ENCODE assay signal across 21 cellular contexts in genomic region chr6:89995296-89995695, GRCh38.
"Had no signal": no experiment of that assay in that cellular context is flagged by ENCODE, and none has a peak within 500 bp of the region (broad histone marks: within the 10 kb centered on the region; RNA-seq: fewer than 3 reads in every experiment).

No MANE protein-coding gene starts in this region.

- ATAC-seq: effector memory CD8-positive, alpha-beta T cell; gastroesophageal sphincter; lower lobe of right lung; sciatic nerve had no signal

- H3K27ac Mint-ChIP-seq: dendritic cell treated with granulocyte-macrophage colony-stimulating factor and Interleukin-4, amounts not matched to agents 40 ng/mL and 50 ng/mL, for 4 days; effector memory CD8-positive, alpha-beta T cell had no signal

- H3K4me3 Mint-ChIP-seq: dendritic cell treated with granulocyte-macrophage colony-stimulating factor and Interleukin-4, amounts not matched to agents 40 ng/mL and 50 ng/mL, for 4 days; effector memory CD8-positive, alpha-beta T cell; neural crest cell had no signal

- H3K9me3 Mint-ChIP-seq: dendritic cell treated with granulocyte-macrophage colony-stimulating factor and Interleukin-4, amounts not matched to agents 40 ng/mL and 50 ng/mL, for 4 days; effector memory CD8-positive, alpha-beta T cell; naive B cell had no signal

- DNase-seq: effector memory CD8-positive, alpha-beta T cell; esophagus squamous epithelium; foreskin fibroblast; glutamatergic neuron; left ventricle myocardium inferior; lower lobe of right lung; mesenchymal stem cell; naive B cell; posterior cingulate gyrus; spleen; stimulated activated CD4-positive, alpha-beta T cell treated with anti-CD3 and anti-CD28 coated beads, Interleukin-15, amount 100 ng/mL, for 24 hours; stimulated activated CD4-positive, alpha-beta T cell treated with anti-CD3 and anti-CD28 coated beads, Interleukin-1b, Interleukin-23, amount 100 ng/mL, for 48 hours; stimulated activated CD4-positive, alpha-beta T cell treated with anti-CD3 and anti-CD28 coated beads, Interleukin-4, amount 100 ng/mL, for 24 hours; stimulated activated naive CD4-positive, alpha-beta T cell; thyroid gland; upper lobe of left lung; uterus had no signal

- H3K27me3 Mint-ChIP-seq: dendritic cell treated with granulocyte-macrophage colony-stimulating factor and Interleukin-4, amounts not matched to agents 40 ng/mL and 50 ng/mL, for 4 days; effector memory CD8-positive, alpha-beta T cell; naive B cell had no signal
